ENCODE assay signal across 8 cellular contexts in the genomic region with DNA sequence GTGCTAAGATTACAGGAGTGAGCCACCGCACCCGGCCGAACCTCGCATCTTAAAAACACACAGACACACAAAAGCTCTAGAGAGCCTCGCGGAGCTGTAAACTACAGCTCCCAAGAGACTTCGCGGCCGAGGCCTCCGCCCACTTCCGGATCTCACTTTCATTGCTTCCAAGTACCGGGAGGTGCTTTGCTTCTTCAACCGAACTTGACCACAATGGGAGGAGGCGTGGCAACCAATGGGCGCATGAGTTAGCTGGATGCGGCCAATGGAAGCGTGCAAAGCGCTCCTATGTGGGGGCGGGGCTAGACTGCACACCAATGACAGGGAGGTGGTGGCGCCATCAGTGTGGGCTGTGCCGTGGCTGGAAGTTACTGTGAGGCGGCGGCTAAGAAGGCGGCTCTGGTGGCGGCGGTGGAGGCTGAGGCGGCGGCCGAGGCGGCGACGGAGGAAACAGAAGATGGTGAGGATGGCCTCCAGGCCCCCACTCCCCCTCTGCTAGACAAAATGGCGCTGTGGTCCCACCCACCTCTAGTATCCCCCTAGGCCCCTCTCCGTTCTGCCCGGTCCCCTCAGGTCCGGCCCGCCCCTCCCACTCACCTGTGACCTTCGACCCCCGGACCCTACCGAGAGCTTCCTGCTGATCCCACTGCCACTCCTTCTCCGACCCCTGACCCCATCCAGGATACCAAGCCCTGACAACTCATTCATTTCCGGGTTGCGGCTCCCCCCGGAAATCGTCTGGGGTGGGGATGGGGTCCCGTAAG. TPM values are rescaled to one million over a fixed set of nuclear protein-coding genes. Genes with fewer than 3 reads are reported as not detected.
DNase-seq lines count a peak whose midpoint lies in the region; ATAC-seq, FAIRE-seq and TF ChIP-seq lines count a peak whose summit lies in the region.

Gene DDA1 (plus strand): TSS at position 366 of the 764 bp plus-strand sequence. CDS start 92 bp downstream, at position 458.

- peak; percentile 66 for ATAC-seq in HG02885 (IDR thresholded peaks at IDR 0.05; ENCODE audit: poor library complexity, unreplicated experiment)
- peak; percentile 83 for ATAC-seq in left ventricle myocardium superior

- in situ Hi-C loops in GM13976 (cut with MboI; ENCODE audit: low sequenced_read_pairs, unreplicated experiment) = no loop called here

- TF ChIP-seq CTCF in GM13976 (IDR thresholded peaks at IDR 0.05; ENCODE audit: borderline replicate concordance, control extremely low read depth, extremely low read depth, insufficient read depth, missing control alignments) (no peak), prostate gland (IDR thresholded peaks at IDR 0.05) (peak in 1 of 4 experiments; percentile 32)

- H3K27me3 ChIP-seq in prostate gland (replicated peaks; ENCODE audit: insufficient read depth) = no peaks in the 10 kb centered on the region

- H3K9me3 ChIP-seq in prostate gland = no peaks in the 10 kb centered on the region

- peak; percentile 85 for FAIRE-seq in urothelium cell line (lab: Jason Lieb, UNC)

- peaks cover 11% of the 10 kb centered on the region for H3K4me1 ChIP-seq in prostate gland (replicated peaks)

- no peaks in the 10 kb centered on the region for H3K36me3 ChIP-seq in prostate gland

- H3K4me3 ChIP-seq in prostate gland = peak within 1 kb of the TSS; percentile 77 to 88

- intact Hi-C loops in left ventricle myocardium superior (cut with micrococcal nuclease) (no loop called here), prostate gland (cut with DNase I) (no loop called here)

- TF ChIP-seq POLR2A in prostate gland (IDR thresholded peaks at IDR 0.05) = peak; percentile 71

- H3K27ac ChIP-seq in angular gyrus (ENCODE audit: low read depth, low read length) (peak within 1 kb of the TSS; percentile 60), prostate gland (peak within 1 kb of the TSS; percentile 52 to 69)

- DNase-seq in GM13976 (ENCODE audit: low spot score) (peak; percentile 99), NCI-H187 (lab: John Stamatoyannopoulos, UW) (peak; percentile 86 to 95), T-helper 2 cell (peak; percentile 94 to 100 (median 99)), left ventricle myocardium superior (peak; percentile 99), prostate gland (ENCODE audit: low spot score) (peak; percentile 100), urothelium cell line (ENCODE audit: low spot score) (peak; percentile 91)

- WGBS in prostate gland = under 1% methylated on average over 46 of the region's 46 CpGs

RNA-seq across cellular contexts. Expression of gene DDA1, which starts in this region (rescaled TPM):
- total RNA-seq in left ventricle myocardium superior = 31.9 TPM
- 10 to 100 TPM in 1 of 2 donors, 1 to 10 TPM in 1; 9.6 to 18.6 TPM for total RNA-seq in prostate gland

Comparison
In these comparisons a context has a peak if more than half of its experiments do, and no peak if none do; other contexts are left out.
1. Peak in every context shown above with its lines: DNase-seq, ATAC-seq, H3K4me3 ChIP-seq and H3K27ac ChIP-seq.